ENCODE assay signal across 18 cellular contexts in the genomic region with DNA sequence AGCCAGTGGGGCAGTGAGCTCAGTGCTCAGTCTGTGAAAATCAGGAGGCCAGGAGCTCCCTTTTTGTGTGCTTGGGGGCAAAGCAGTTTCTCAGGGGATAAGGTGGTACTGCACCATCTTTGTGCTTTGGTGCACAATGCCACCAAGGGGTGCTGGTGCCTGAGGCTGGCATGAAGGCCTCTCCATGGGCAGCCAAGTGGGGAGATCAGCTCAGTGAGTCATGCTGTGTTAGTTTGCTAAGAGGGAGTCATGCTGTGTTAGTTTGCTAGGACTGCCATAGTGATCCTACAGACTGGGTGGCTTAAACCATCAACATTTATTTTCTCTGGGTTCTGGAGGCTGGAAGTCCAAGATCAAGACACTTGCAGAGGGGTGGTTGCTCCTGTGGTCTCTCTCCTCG.
A peak's percentile ranks its signal among the peaks of the same experiment; 100 is the strongest.
DNase-seq lines count a peak whose midpoint lies in the region; ATAC-seq, FAIRE-seq and TF ChIP-seq lines count a peak whose summit lies in the region.
"Had no signal": no experiment of that assay in that cellular context is flagged by ENCODE, and none has a peak within 500 bp of the region (broad histone marks: within the 10 kb centered on the region; RNA-seq: fewer than 3 reads in every experiment).

No MANE protein-coding gene starts in this region.

- H3K9me3 ChIP-seq in Karpas-422 (ENCODE audit: low read length) = no peaks in the 10 kb centered on the region
- no peaks in the 10 kb centered on the region for H3K9me3 ChIP-seq in left lung
- H3K9me3 ChIP-seq: BE2C, SJSA1 had no signal

- H3K27me3 ChIP-seq in Karpas-422 (ENCODE audit: low read length) (no peaks in the 10 kb centered on the region), bronchial epithelial cell (ENCODE audit: control insufficient read depth, insufficient read depth, low read length) (no peaks in the 10 kb centered on the region), left lung (no peaks in the 10 kb centered on the region)
- H3K27me3 ChIP-seq: BE2C, SJSA1 had no signal

- H3K27ac ChIP-seq in Karpas-422 (ENCODE audit: low read length) = no peak overlapping the region
- H3K27ac ChIP-seq in left lung = no peak overlapping the region
- H3K27ac ChIP-seq: SJSA1 had no signal

- no peak overlapping the region for H3K27ac Mint-ChIP-seq in activated naive CD8-positive, alpha-beta T cell treated with anti-CD3 and anti-CD28 coated beads, Interleukin-2, amount 50 U/mL, for 24 hours
- H3K27ac Mint-ChIP-seq: CD8-positive, alpha-beta T cell had no signal

- TF ChIP-seq CTCF in bronchial epithelial cell (IDR thresholded peaks at IDR 0.05; ENCODE audit: insufficient read depth, low read length, severe bottlenecking) (no peak), left lung (IDR thresholded peaks at IDR 0.05) (no peak)

- peak; percentile 52 for ATAC-seq in left lung
- ATAC-seq in activated naive CD8-positive, alpha-beta T cell treated with anti-CD3 and anti-CD28 coated beads, Interleukin-2, amount 50 U/mL, for 24 hours = no peak
- ATAC-seq: CD8-positive, alpha-beta T cell had no signal

- DNase-seq in DMS79 (lab: John Stamatoyannopoulos, UW) (peak; percentile 17), Karpas-422 (peak; percentile 36), bronchial epithelial cell (ENCODE audit: low read depth) (peak; percentile 39), left lung (no peak), HTR-8/SVneo (ENCODE audit: insufficient read length, low spot score) (no peak)
- DNase-seq in activated CD4-positive, CD25-positive, alpha-beta regulatory T cell (lab: John Stamatoyannopoulos, UW) = no peak
- DNase-seq in activated naive CD8-positive, alpha-beta T cell treated with anti-CD3 and anti-CD28 coated beads, Interleukin-2, amount 50 U/mL, for 24 hours = no peak
- DNase-seq: BE2C; CD8-positive, alpha-beta T cell; H7; Kasumi-1; MV-4-11; NCI-H1436 treated with DMSO at 0.1 percent for 48 hours; NCI-H345; NCI-H82; RPMI8226; SW 1271 had no signal

- no peaks in the 10 kb centered on the region for H3K9me3 Mint-ChIP-seq in activated naive CD8-positive, alpha-beta T cell treated with anti-CD3 and anti-CD28 coated beads, Interleukin-2, amount 50 U/mL, for 24 hours
- H3K9me3 Mint-ChIP-seq: CD8-positive, alpha-beta T cell had no signal

- intact Hi-C loops in left lung (cut with DNase I) = no loop called here

- H3K4me1 Mint-ChIP-seq in activated naive CD8-positive, alpha-beta T cell treated with anti-CD3 and anti-CD28 coated beads, Interleukin-2, amount 50 U/mL, for 24 hours = no peaks in the 10 kb centered on the region

- H3K36me3 Mint-ChIP-seq in activated naive CD8-positive, alpha-beta T cell treated with anti-CD3 and anti-CD28 coated beads, Interleukin-2, amount 50 U/mL, for 24 hours (ENCODE audit: low read depth) = no peaks in the 10 kb centered on the region
- H3K36me3 Mint-ChIP-seq: CD8-positive, alpha-beta T cell had no signal

- H3K4me3 ChIP-seq in Karpas-422 (ENCODE audit: low read length) (no peak overlapping the region), bronchial epithelial cell (ENCODE audit: low read depth, low read length) (no peak overlapping the region), left lung (no peak overlapping the region)
- H3K4me3 ChIP-seq: SJSA1 had no signal

- no peaks in the 10 kb centered on the region for H3K9me2 ChIP-seq in Karpas-422 (replicated peaks; ENCODE audit: insufficient read depth, low read length)

- FAIRE-seq in bronchial epithelial cell (lab: Jason Lieb, UNC) (peak; percentile 36), HTR-8/SVneo (lab: Jason Lieb, UNC) (no peak)

- H4K20me1 ChIP-seq in Karpas-422 (ENCODE audit: insufficient read depth, low read depth, low read length) = no peaks in the 10 kb centered on the region

- no peaks in the 10 kb centered on the region for H3K4me1 ChIP-seq in Karpas-422 (ENCODE audit: low read length)
- H3K4me1 ChIP-seq in left lung = no peaks in the 10 kb centered on the region
- H3K4me1 ChIP-seq: BE2C, SJSA1 had no signal

- H3K9ac ChIP-seq in Karpas-422 (ENCODE audit: low read length) = no peak overlapping the region

- H3K36me3 ChIP-seq in Karpas-422 (ENCODE audit: insufficient read depth, low read length) = no peaks in the 10 kb centered on the region
- no peaks in the 10 kb centered on the region for H3K36me3 ChIP-seq in bronchial epithelial cell (ENCODE audit: control insufficient read depth, insufficient read depth, low read length)
- no peaks in the 10 kb centered on the region for H3K36me3 ChIP-seq in left lung
- H3K36me3 ChIP-seq: BE2C, SJSA1 had no signal

- no peak overlapping the region for H3K4me2 ChIP-seq in Karpas-422 (ENCODE audit: low read depth, low read length, poor library complexity, severe bottlenecking)

- no peak overlapping the region for H3K4me3 Mint-ChIP-seq in activated naive CD8-positive, alpha-beta T cell treated with anti-CD3 and anti-CD28 coated beads, Interleukin-2, amount 50 U/mL, for 24 hours
- H3K4me3 Mint-ChIP-seq: CD8-positive, alpha-beta T cell had no signal

- H3K27me3 Mint-ChIP-seq in activated naive CD8-positive, alpha-beta T cell treated with anti-CD3 and anti-CD28 coated beads, Interleukin-2, amount 50 U/mL, for 24 hours = peaks cover 7% of the 10 kb centered on the region

- no peak overlapping the region for H2AFZ ChIP-seq in Karpas-422 (ENCODE audit: low read length)

- no peaks in the 10 kb centered on the region for H3K79me2 ChIP-seq in Karpas-422 (ENCODE audit: low read length)

Comparison
In these comparisons a context has a peak if more than half of its experiments do, and no peak if none do; other contexts are left out.
1. DNase-seq: peak in DMS79 (single experiment), Karpas-422 (single experiment) and bronchial epithelial cell (single experiment); none in left lung (0 of 2), activated CD4-positive, CD25-positive, alpha-beta regulatory T cell (0 of 4), HTR-8/SVneo (single experiment) and activated naive CD8-positive, alpha-beta T cell treated with anti-CD3 and anti-CD28 coated beads, Interleukin-2, amount 50 U/mL, for 24 hours (single experiment).